In genomic region chr21:45863751-45864150, GRCh38 we compare ENCODE assay signal across 23 cellular contexts.
"Had no signal": no experiment of that assay in that cellular context is flagged by ENCODE, and none has a peak within 500 bp of the region (broad histone marks: within the 10 kb centered on the region; RNA-seq: fewer than 3 reads in every experiment).

No MANE protein-coding gene starts in this region.

- DNase-seq: activated B cell treated with CpG ODN at 0.5 μM for 24 hours; activated CD4-positive, alpha-beta memory T cell treated with anti-CD3 and anti-CD28 coated beads for 36 hours; activated CD4-positive, alpha-beta T cell treated with anti-CD3 and anti-CD28 coated beads for 1 hour; activated CD4-positive, alpha-beta T cell treated with anti-CD3 and anti-CD28 coated beads, Interleukin-2, amount 10 ng/mL, durations not matched to agents 24 days and 14 days; activated effector memory CD4-positive, alpha-beta T cell treated with anti-CD3 and anti-CD28 coated beads, Interleukin-2, amount 50 U/mL, for 16 hours; activated naive CD4-positive, alpha-beta T cell treated with Interleukin-2 at 50 U/mL for 16 hours; activated T-cell treated with anti-CD3 and anti-CD28 coated beads, Interleukin-2, amount 50 U/mL, for 4 hours; Karpas-422; MM.1S; NCI-H1105; NCI-H1436; NCI-H1694 treated with DMSO at 0.1 percent for 48 hours; NCI-H2029 treated with DMSO at 0.1 percent for 48 hours; NCI-H446; NCI-H524; PC-3; SHP77 treated with DMSO at 0.1 percent for 48 hours; T-cell; T-helper 2 cell; T1000 had no signal

- ATAC-seq: activated naive CD4-positive, alpha-beta T cell treated with anti-CD3 and anti-CD28 coated beads, Interleukin-2, amount 50 U/mL, for 72 hours; activated T-cell treated with anti-CD3 and anti-CD28 coated beads, Interleukin-2, amount 50 U/mL, for 4 hours; PC-3; T-cell had no signal

- FAIRE-seq: RCC 7860, TTC549 had no signal
